ENCODE assay signal across 11 cellular contexts in genomic region chr1:54371038-54371935, GRCh38. TPM values are rescaled to one million over a fixed set of nuclear protein-coding genes. Genes with fewer than 3 reads are reported as not detected.
DNase-seq lines count a peak whose midpoint lies in the region; ATAC-seq and TF ChIP-seq lines count a peak whose summit lies in the region.
"Had no signal": no experiment of that assay in that cellular context is flagged by ENCODE, and none has a peak within 500 bp of the region (broad histone marks: within the 10 kb centered on the region; RNA-seq: fewer than 3 reads in every experiment).

No MANE protein-coding gene starts in this region.

- WGBS in upper lobe of left lung, 2 donors = 60 to 70% methylated on average over 17 of the region's 17 CpGs

- no peaks in the 10 kb centered on the region for H3K9me3 ChIP-seq in KOPT-K1 (ENCODE audit: insufficient read depth, low read length, poor library complexity, severe bottlenecking)
- H3K9me3 ChIP-seq in upper lobe of left lung = no peaks in the 10 kb centered on the region
- H3K9me3 ChIP-seq: BLaER1 treated with 17β-estradiol and CSF1 and Interleukin-3, amounts not matched to agents 10 nM and 100 nM had no signal

- peak overlapping the region in 1 of 2 donors; percentile 15 for H3K4me3 Mint-ChIP-seq in effector memory CD8-positive, alpha-beta T cell
- no peak overlapping the region for H3K4me3 Mint-ChIP-seq in natural killer cell treated with Interleukin-12 subunit alpha and Interleukin-12 subunit beta and Interleukin-15 and Interleukin-18, amount 100 ng/mL, for 72 hours

- H3K27ac ChIP-seq in KOPT-K1 (ENCODE audit: low read depth, low read length, poor library complexity, severe bottlenecking) (peak overlapping the region; percentile 49), upper lobe of left lung (no peak overlapping the region)

- H3K4me1 Mint-ChIP-seq in effector memory CD8-positive, alpha-beta T cell (ENCODE audit: low read depth in 2 of 2) = peaks cover 58 to 61% of the 10 kb centered on the region in 2 donors
- peaks cover 51 to 69% of the 10 kb centered on the region in 2 donors for H3K4me1 Mint-ChIP-seq in natural killer cell treated with Interleukin-12 subunit alpha and Interleukin-12 subunit beta and Interleukin-15 and Interleukin-18, amount 100 ng/mL, for 72 hours (ENCODE audit: low read depth in 2 of 2)

- H3K36me3 Mint-ChIP-seq in effector memory CD8-positive, alpha-beta T cell (ENCODE audit: insufficient read depth) = peaks cover 4% of the 10 kb centered on the region
- H3K36me3 Mint-ChIP-seq in natural killer cell treated with Interleukin-12 subunit alpha and Interleukin-12 subunit beta and Interleukin-15 and Interleukin-18, amount 100 ng/mL, for 72 hours = no peaks in the 10 kb centered on the region

- TF ChIP-seq EP300 in upper lobe of left lung (IDR thresholded peaks at IDR 0.05) = no peak

- H3K36me3 ChIP-seq in KOPT-K1 (ENCODE audit: insufficient read depth, low read length) (peaks cover 69% of the 10 kb centered on the region), upper lobe of left lung (peaks cover 0 to 6% (median 0%) of the 10 kb centered on the region in 4 donors)

- no peak for TF ChIP-seq CTCF in upper lobe of left lung (IDR thresholded peaks at IDR 0.05)

- no peaks in the 10 kb centered on the region for H3K9me3 Mint-ChIP-seq in effector memory CD8-positive, alpha-beta T cell
- no peaks in the 10 kb centered on the region for H3K9me3 Mint-ChIP-seq in natural killer cell treated with Interleukin-12 subunit alpha and Interleukin-12 subunit beta and Interleukin-15 and Interleukin-18, amount 100 ng/mL, for 72 hours

- no peaks in the 10 kb centered on the region for H3K27me3 ChIP-seq in upper lobe of left lung
- H3K27me3 ChIP-seq: BLaER1 treated with 17β-estradiol and CSF1 and Interleukin-3, amounts not matched to agents 10 nM and 100 nM had no signal

- DNase-seq in COR-L47 (lab: John Stamatoyannopoulos, UW) (peak; percentile 60), iPS-NIHi7 (ENCODE audit: extremely low spot score) (no peak), upper lobe of left lung (no peak)
- no peak for DNase-seq in effector memory CD8-positive, alpha-beta T cell
- DNase-seq in natural killer cell treated with Interleukin-12 subunit alpha and Interleukin-12 subunit beta and Interleukin-15 and Interleukin-18, amount 100 ng/mL, for 72 hours (ENCODE audit: low spot score) = no peak
- DNase-seq: NCI-H146; stimulated activated naive CD8-positive, alpha-beta T cell treated with anti-CD3 and anti-CD28 coated beads, Interleukin-15, Interleukin-2, amounts not matched to agents 100 U/mL and 50 U/mL, for 24 hours had no signal

- H3K4me1 ChIP-seq in upper lobe of left lung = peaks cover 9 to 38% (median 20%) of the 10 kb centered on the region in 4 donors

- no peak for TF ChIP-seq POLR2A in upper lobe of left lung (IDR thresholded peaks at IDR 0.05)

- H3K27me3 Mint-ChIP-seq in effector memory CD8-positive, alpha-beta T cell = no peaks in the 10 kb centered on the region
- H3K27me3 Mint-ChIP-seq in natural killer cell treated with Interleukin-12 subunit alpha and Interleukin-12 subunit beta and Interleukin-15 and Interleukin-18, amount 100 ng/mL, for 72 hours = no peaks in the 10 kb centered on the region

- H3K4me3 ChIP-seq in upper lobe of left lung = no peak overlapping the region
- H3K4me3 ChIP-seq: BLaER1 treated with 17β-estradiol and CSF1 and Interleukin-3, amounts not matched to agents 10 nM and 100 nM had no signal

- H3K27ac Mint-ChIP-seq in effector memory CD8-positive, alpha-beta T cell = peak overlapping the region; percentile 75 to 85
- peak overlapping the region; percentile 54 to 87 for H3K27ac Mint-ChIP-seq in natural killer cell treated with Interleukin-12 subunit alpha and Interleukin-12 subunit beta and Interleukin-15 and Interleukin-18, amount 100 ng/mL, for 72 hours

- no peak for ATAC-seq in effector memory CD8-positive, alpha-beta T cell (replicated peaks)
- no peak for ATAC-seq in natural killer cell treated with Interleukin-12 subunit alpha and Interleukin-12 subunit beta and Interleukin-15 and Interleukin-18, amount 100 ng/mL, for 72 hours
- no peak for ATAC-seq in HG03342 (IDR thresholded peaks at IDR 0.05; ENCODE audit: unreplicated experiment)
- no peak for ATAC-seq in upper lobe of left lung (ENCODE audit: low FRiP score in 2 of 2)
- no peak for ATAC-seq in GM19463 (IDR thresholded peaks at IDR 0.05; ENCODE audit: unreplicated experiment)
- ATAC-seq: stimulated activated naive CD8-positive, alpha-beta T cell treated with anti-CD3 and anti-CD28 coated beads, Interleukin-15, Interleukin-2, amounts not matched to agents 100 U/mL and 50 U/mL, for 24 hours had no signal

RNA-seq across cellular contexts. Expression of gene SSBP3, which starts 34.9 kb away (rescaled TPM):
- total RNA-seq in natural killer cell treated with Interleukin-12 subunit alpha and Interleukin-12 subunit beta and Interleukin-15 and Interleukin-18, amount 100 ng/mL, for 72 hours = 10 to 100 TPM; 59.0 to 92.1 TPM
- total RNA-seq in upper lobe of left lung = 10 to 100 TPM; 17.8 to 35.6 (median 26.4) TPM
